In the genomic region with DNA sequence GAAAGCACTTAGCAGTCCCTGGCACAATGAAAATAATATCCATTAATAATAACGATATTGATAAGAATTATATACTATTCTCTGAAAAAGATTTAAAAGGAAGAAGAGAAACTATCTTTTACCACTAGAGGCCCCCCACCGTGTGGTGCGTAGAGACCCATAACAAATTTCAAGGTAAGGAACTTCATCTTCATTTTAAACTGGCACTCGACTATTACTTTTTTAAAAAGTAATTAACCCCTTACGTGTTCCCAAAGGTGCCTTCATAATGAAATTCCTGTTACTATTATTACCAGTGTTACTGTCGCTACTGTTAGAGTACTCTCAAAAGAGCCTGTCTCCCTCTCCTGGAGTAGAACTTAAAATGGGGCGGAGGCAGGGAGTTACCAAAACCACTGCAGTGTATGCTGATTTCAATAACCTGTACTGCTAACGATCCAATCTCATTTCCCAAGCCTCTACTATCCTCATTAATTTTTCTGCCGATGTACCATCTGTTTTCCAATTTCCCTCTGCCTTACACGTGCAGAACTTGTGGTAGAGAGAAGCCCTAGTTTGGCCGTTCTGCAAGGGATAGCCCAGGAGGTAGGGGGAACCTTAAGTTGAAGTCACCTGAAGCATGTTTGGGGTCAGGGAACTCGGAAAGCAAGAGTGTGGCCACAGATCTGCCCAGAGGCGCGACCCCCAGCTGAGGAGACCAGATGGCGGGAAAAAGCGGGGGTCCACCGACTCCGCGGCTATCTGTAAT, we compare ENCODE assay signal across 2 cellular contexts.
TF ChIP-seq lines count a peak whose summit lies in the region.

No MANE protein-coding gene starts in this region.

TF ChIP-seq in H1, 55 proteins besides CTCF, POLR2A, EP300 and RAD21:
- TF ChIP-seq RBBP5 (IDR thresholded peaks at IDR 0.05; ENCODE audit: borderline replicate concordance, low read depth, low read length) (no peak), ZNF274 (IDR thresholded peaks at IDR 0.05; ENCODE audit: borderline replicate concordance, extremely low read depth, low read length) (no peak), RXRA (IDR thresholded peaks at IDR 0.05; ENCODE audit: insufficient read depth, low read depth, low read length) (no peak)
- TF ChIP-seq, protein P1, sequence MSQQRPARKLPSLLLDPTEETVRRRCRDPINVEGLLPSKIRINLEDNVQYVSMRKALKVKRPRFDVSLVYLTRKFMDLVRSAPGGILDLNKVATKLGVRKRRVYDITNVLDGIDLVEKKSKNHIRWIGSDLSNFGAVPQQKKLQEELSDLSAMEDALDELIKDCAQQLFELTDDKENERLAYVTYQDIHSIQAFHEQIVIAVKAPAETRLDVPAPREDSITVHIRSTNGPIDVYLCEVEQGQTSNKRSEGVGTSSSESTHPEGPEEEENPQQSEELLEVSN (IDR thresholded peaks at IDR 0.05), result peak; percentile 85; the same call in 1 of the 2 replicates

TF ChIP-seq in HEK293T, 16 proteins besides CTCF, POLR2A, EP300 and RAD21:
- TF ChIP-seq, protein P2, sequence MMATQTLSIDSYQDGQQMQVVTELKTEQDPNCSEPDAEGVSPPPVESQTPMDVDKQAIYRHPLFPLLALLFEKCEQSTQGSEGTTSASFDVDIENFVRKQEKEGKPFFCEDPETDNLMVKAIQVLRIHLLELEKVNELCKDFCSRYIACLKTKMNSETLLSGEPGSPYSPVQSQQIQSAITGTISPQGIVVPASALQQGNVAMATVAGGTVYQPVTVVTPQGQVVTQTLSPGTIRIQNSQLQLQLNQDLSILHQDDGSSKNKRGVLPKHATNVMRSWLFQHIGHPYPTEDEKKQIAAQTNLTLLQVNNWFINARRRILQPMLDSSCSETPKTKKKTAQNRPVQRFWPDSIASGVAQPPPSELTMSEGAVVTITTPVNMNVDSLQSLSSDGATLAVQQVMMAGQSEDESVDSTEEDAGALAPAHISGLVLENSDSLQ (IDR thresholded peaks at IDR 0.05), result no peak
- TF ChIP-seq SUZ12 (IDR thresholded peaks at IDR 0.05), result no peak
- TF ChIP-seq SP1 (IDR thresholded peaks at IDR 0.05), result no peak
- TF ChIP-seq TARDBP (IDR thresholded peaks at IDR 0.05), result no peak
- TF ChIP-seq LEF1 (IDR thresholded peaks at IDR 0.05; ENCODE audit: borderline replicate concordance), result no peak
- TF ChIP-seq FOXK2 (IDR thresholded peaks at IDR 0.05), result no peak
- TF ChIP-seq ZNF384 (IDR thresholded peaks at IDR 0.05), result no peak
- TF ChIP-seq CTBP1 (IDR thresholded peaks at IDR 0.05; ENCODE audit: borderline replicate concordance), result no peak
- no peak for TF ChIP-seq NFRKB (IDR thresholded peaks at IDR 0.05)
- no peak for TF ChIP-seq ARNT (IDR thresholded peaks at IDR 0.05)
- TF ChIP-seq ELF4 (IDR thresholded peaks at IDR 0.05), result no peak
- TF ChIP-seq FOXA1 (IDR thresholded peaks at IDR 0.05), result no peak
- TF ChIP-seq BHLHE40 (IDR thresholded peaks at IDR 0.05; ENCODE audit: borderline replicate concordance), result no peak
TF ChIP-seq in HEK293T: peak in this region for 0.
